8 cellular contexts compared by ENCODE assay signal in the genomic region with DNA sequence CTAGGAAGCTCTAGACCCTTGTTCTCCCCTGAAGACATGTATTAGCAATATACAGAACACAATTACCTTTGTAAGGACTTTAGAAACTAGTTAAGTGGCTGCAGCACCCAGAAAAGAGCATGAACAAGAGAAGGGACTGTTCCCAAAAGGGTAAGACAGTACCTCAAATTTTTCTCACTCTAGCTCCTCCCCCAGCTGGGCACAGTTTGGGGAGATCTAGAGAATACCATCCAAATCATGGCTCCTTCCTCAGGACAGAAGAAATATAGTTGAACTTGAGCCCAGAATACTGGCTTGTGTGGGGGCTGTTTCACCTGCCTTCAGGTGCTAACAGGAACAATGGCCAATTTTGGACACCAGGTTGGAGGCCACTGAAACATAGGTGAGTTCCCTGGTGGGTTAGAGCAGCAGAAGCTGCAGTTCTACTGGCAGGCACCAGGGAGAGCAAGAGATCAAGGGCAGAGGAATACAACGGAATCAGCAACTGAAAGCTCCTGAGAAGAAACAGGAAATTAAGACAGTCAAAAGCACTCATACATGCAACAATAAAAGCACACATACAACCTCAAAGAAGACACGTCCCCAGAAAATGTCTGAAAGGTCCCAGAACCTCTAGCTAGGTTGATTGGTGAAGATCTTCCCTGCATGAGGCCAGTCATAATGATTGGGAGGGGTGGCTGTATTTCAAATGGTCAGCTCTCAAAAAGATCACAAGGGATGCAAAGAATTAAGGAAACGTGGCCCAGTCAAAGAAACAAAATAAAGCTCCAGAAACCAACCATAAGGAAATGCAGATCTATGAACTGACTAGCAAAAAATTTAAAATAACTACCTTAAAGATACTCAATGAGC.
DNase-seq lines count a peak whose midpoint lies in the region; ATAC-seq and TF ChIP-seq lines count a peak whose summit lies in the region.

No MANE protein-coding gene starts in this region.

- no peaks in the 10 kb centered on the region for H3K36me3 ChIP-seq in gastrocnemius medialis

- H3K36me3 Mint-ChIP-seq in activated T-helper 2 cell treated with anti-CD3 and anti-CD28 coated beads, Interferon-gamma antibody, Interleukin-2, Interleukin-4, amounts not matched to agents 10 μg/mL and 5 μg/mL and 100 μg/mL, durations not matched to agents 14 hours and 24 hours and 36 hours (ENCODE audit: low read depth): no peaks in the 10 kb centered on the region

- no peak overlapping the region for H3K4me3 ChIP-seq in gastrocnemius medialis

- H3K4me3 Mint-ChIP-seq in activated T-helper 2 cell treated with anti-CD3 and anti-CD28 coated beads, Interferon-gamma antibody, Interleukin-2, Interleukin-4, amounts not matched to agents 10 μg/mL and 5 μg/mL and 100 μg/mL, durations not matched to agents 14 hours and 24 hours and 36 hours (ENCODE audit: low read depth): no peak overlapping the region

- peaks cover 4% of the 10 kb centered on the region for H3K9me3 Mint-ChIP-seq in activated T-helper 2 cell treated with anti-CD3 and anti-CD28 coated beads, Interferon-gamma antibody, Interleukin-2, Interleukin-4, amounts not matched to agents 10 μg/mL and 5 μg/mL and 100 μg/mL, durations not matched to agents 14 hours and 24 hours and 36 hours

- H3K4me1 Mint-ChIP-seq in activated T-helper 2 cell treated with anti-CD3 and anti-CD28 coated beads, Interferon-gamma antibody, Interleukin-2, Interleukin-4, amounts not matched to agents 10 μg/mL and 5 μg/mL and 100 μg/mL, durations not matched to agents 14 hours and 24 hours and 36 hours (ENCODE audit: low read depth): peaks cover 11% of the 10 kb centered on the region

- ATAC-seq in GM19438 (IDR thresholded peaks at IDR 0.05; ENCODE audit: low read depth, unreplicated experiment) (peak; percentile 98), HG03460 (IDR thresholded peaks at IDR 0.05; ENCODE audit: unreplicated experiment) (peak; percentile 97), gastrocnemius medialis (peak in 1 of 2 donors; percentile 49)

- H3K9me3 ChIP-seq in gastrocnemius medialis: no peaks in the 10 kb centered on the region

- in situ Hi-C loops in gastrocnemius medialis (cut with MboI; ENCODE audit: low sequenced_read_pairs in 4 of 4): no loop called here

- no peak for TF ChIP-seq POLR2A in gastrocnemius medialis (IDR thresholded peaks at IDR 0.05)

- H3K27ac Mint-ChIP-seq in activated T-helper 2 cell treated with anti-CD3 and anti-CD28 coated beads, Interferon-gamma antibody, Interleukin-2, Interleukin-4, amounts not matched to agents 10 μg/mL and 5 μg/mL and 100 μg/mL, durations not matched to agents 14 hours and 24 hours and 36 hours: peak overlapping the region; percentile 14

- TF ChIP-seq CTCF in gastrocnemius medialis (IDR thresholded peaks at IDR 0.05 in 4 of 5, conservative IDR thresholded peaks at IDR 0.05 in 1 of 5): peak in 3 of 5 experiments; percentile 41 to 67 (median 51)

- H3K4me1 ChIP-seq in gastrocnemius medialis: no peaks in the 10 kb centered on the region

- H3K27me3 ChIP-seq in gastrocnemius medialis: no peaks in the 10 kb centered on the region

- no peak overlapping the region for H3K27ac ChIP-seq in gastrocnemius medialis

- intact Hi-C loops in activated T-helper 2 cell treated with anti-CD3 and anti-CD28 coated beads, Interferon-gamma antibody, Interleukin-2, Interleukin-4, amounts not matched to agents 10 μg/mL and 5 μg/mL and 100 μg/mL, durations not matched to agents 14 hours and 24 hours and 36 hours (cut with micrococcal nuclease): loop anchor here (2.0 to 10.0 kb wide), 3 partner anchors 360 to 513 kb away; partner anchors contain the start of gene SLMAP
- intact Hi-C loops in gastrocnemius medialis (cut with DNase I; ENCODE audit: low total_unique reads): no loop called here

- DNase-seq in DMS153 (lab: John Stamatoyannopoulos, UW) (peak; percentile 5), SIG-M5 (lab: John Stamatoyannopoulos, UW) (peak; percentile 64), glomerular endothelial cell (ENCODE audit: extremely low read depth, low read depth, low spot score) (peak; percentile 29), gastrocnemius medialis (peak in 1 of 2 donors; percentile 11), cortex of kidney (lab: John Stamatoyannopoulos, UW) (no peak)
- peak; percentile 57 for DNase-seq in activated T-helper 2 cell treated with anti-CD3 and anti-CD28 coated beads, Interferon-gamma antibody, Interleukin-2, Interleukin-4, amounts not matched to agents 10 μg/mL and 5 μg/mL and 100 μg/mL, durations not matched to agents 14 hours and 24 hours and 36 hours (ENCODE audit: low spot score)

- H3K27me3 Mint-ChIP-seq in activated T-helper 2 cell treated with anti-CD3 and anti-CD28 coated beads, Interferon-gamma antibody, Interleukin-2, Interleukin-4, amounts not matched to agents 10 μg/mL and 5 μg/mL and 100 μg/mL, durations not matched to agents 14 hours and 24 hours and 36 hours (ENCODE audit: low read depth): peaks cover 17% of the 10 kb centered on the region
